In the genomic region with DNA sequence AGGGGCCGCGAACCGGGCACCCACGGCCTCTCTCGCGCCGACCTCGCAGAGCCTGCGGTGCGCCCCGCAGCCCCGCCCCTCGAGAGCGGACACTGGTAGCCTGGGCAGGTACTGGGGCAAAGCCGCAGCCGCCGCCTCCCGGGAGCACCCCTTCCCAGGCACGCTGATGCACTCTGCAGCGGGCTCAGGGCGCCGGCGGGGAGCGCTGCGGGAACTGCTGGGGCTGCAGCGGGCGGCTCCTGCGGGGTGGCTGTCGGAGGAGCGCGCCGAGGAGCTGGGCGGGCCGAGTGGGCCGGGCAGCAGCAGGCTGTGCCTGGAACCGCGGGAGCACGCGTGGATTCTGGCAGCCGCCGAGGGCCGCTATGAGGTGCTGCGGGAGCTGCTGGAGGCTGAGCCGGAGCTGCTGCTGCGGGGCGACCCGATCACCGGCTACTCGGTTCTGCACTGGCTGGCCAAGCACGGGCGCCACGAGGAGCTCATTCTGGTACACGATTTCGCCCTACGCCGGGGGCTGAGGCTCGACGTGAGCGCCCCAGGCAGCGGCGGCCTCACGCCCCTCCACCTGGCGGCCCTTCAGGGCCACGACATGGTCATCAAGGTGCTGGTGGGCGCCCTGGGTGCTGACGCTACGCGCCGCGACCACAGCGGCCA, we compare ENCODE assay signal across 9 cellular contexts. TPM values are rescaled to one million over a fixed set of nuclear protein-coding genes. Genes with fewer than 3 reads are reported as not detected.
DNase-seq lines count a peak whose midpoint lies in the region; ATAC-seq, FAIRE-seq and TF ChIP-seq lines count a peak whose summit lies in the region.
"Had no signal": no experiment of that assay in that cellular context is flagged by ENCODE, and none has a peak within 500 bp of the region (broad histone marks: within the 10 kb centered on the region; RNA-seq: fewer than 3 reads in every experiment).

No MANE protein-coding gene starts in this region.

- peak overlapping the region; percentile 88 for H3K4me2 ChIP-seq in GM12878 (ENCODE audit: control insufficient read depth, insufficient read depth)

- H3K9me3 ChIP-seq in ES-I3 (ENCODE audit: control insufficient read depth, insufficient read depth, low read length) (no peaks in the 10 kb centered on the region), Peyer's patch (no peaks in the 10 kb centered on the region), GM12878 (replicated peaks; ENCODE audit: control insufficient read depth, insufficient read depth, low read length) (no peaks in the 10 kb centered on the region; the same call in 2 of the 3 replicates)

- TF ChIP-seq RAD21 in GM12878 (IDR thresholded peaks at IDR 0.05; ENCODE audit: insufficient read depth, low read depth, low read length): no peak

- in situ Hi-C loops in GM12878 (cut with MboI): no loop called here

- 40% methylated on average over 59 of the region's 71 CpGs for WGBS in GM12878 (ENCODE audit: insufficient coverage, insufficient replicate concordance, low lambda C conversion rate, missing lambda C conversion rate)

- no peaks in the 10 kb centered on the region for H3K36me3 ChIP-seq in ES-I3 (ENCODE audit: insufficient read depth, low read length)
- H3K36me3 ChIP-seq in Peyer's patch: no peaks in the 10 kb centered on the region
- H3K36me3 ChIP-seq in GM12878 (ENCODE audit: control insufficient read depth in 2 of 2, insufficient read depth in 2 of 2, low read length in 1 of 2): no peaks in the 10 kb centered on the region

- H3K9ac ChIP-seq in ES-I3 (ENCODE audit: low read depth, low read length): peak overlapping the region; percentile 54
- peak overlapping the region; percentile 31; the same call in 1 of the 2 replicates for H3K9ac ChIP-seq in GM12878 (ENCODE audit: control insufficient read depth, insufficient read depth, low read length)

- peak overlapping the region; percentile 51 for H2AFZ ChIP-seq in GM12878 (ENCODE audit: control insufficient read depth, low read depth, low read length)

- H3K4me3 ChIP-seq in Peyer's patch: peak overlapping the region; percentile 56 to 66 (median 58)
- peak overlapping the region; percentile 64 for H3K4me3 ChIP-seq in GM12878

- BruUV-seq in GM12878 (replicated peaks; lab: Mats Ljungman, UMichigan): no TSS peak

- H3K79me2 ChIP-seq in GM12878 (ENCODE audit: control insufficient read depth, insufficient read depth, low read length): no peaks in the 10 kb centered on the region; the same call in none of the 2 replicates

- TF ChIP-seq EP300 in GM12878 (IDR thresholded peaks at IDR 0.05; ENCODE audit: borderline replicate concordance in 1 of 2, control insufficient read depth in 1 of 2, low read depth in 2 of 2, low read length in 2 of 2): no peak

- H3K4me1 Mint-ChIP-seq in stimulated activated effector memory CD8-positive, alpha-beta T cell treated with anti-CD3 and anti-CD28 coated beads, Interleukin-12 subunit alpha, Interleukin-12 subunit beta, amount 100 ng/mL, for 72 hours: peaks cover 39% of the 10 kb centered on the region

- FAIRE-seq in GM12878 (lab: Jason Lieb, UNC): no peak

- peaks cover 10% of the 10 kb centered on the region for H3K36me3 Mint-ChIP-seq in stimulated activated effector memory CD8-positive, alpha-beta T cell treated with anti-CD3 and anti-CD28 coated beads, Interleukin-12 subunit alpha, Interleukin-12 subunit beta, amount 100 ng/mL, for 72 hours

- POLR2A ChIA-PET in GM12878 (lab: Charles Lee): interaction anchor here (1.1 to 7.7 kb wide), 12 partner anchors 15 to 153 kb away, joined by 3 to 42 read pairs (median 4); a partner anchor contains a TSS

- H3K4me3 Mint-ChIP-seq in stimulated activated effector memory CD8-positive, alpha-beta T cell treated with anti-CD3 and anti-CD28 coated beads, Interleukin-12 subunit alpha, Interleukin-12 subunit beta, amount 100 ng/mL, for 72 hours: peak overlapping the region; percentile 73

- TF ChIP-seq POLR2A in Peyer's patch (IDR thresholded peaks at IDR 0.05) (peak; percentile 7 to 23), GM12878 (IDR thresholded peaks at IDR 0.05; ENCODE audit: low read depth, low read length) (no peak)

- no peaks in the 10 kb centered on the region for H3K27me3 ChIP-seq in Peyer's patch
- no peaks in the 10 kb centered on the region for H3K27me3 ChIP-seq in GM12878 (replicated peaks in 1 of 2; ENCODE audit: control insufficient read depth in 2 of 2, insufficient read depth in 2 of 2, low read length in 1 of 2)

- peak overlapping the region; percentile 75 to 95 (median 88) for H3K27ac ChIP-seq in Peyer's patch
- no peak overlapping the region for H3K27ac ChIP-seq in GM12878 (ENCODE audit: control insufficient read depth, insufficient read depth)

- TF ChIP-seq CTCF in Peyer's patch (IDR thresholded peaks at IDR 0.05) (peak in 1 of 6 experiments; percentile 1), GM12878 (IDR thresholded peaks at IDR 0.05 in 2 of 3, conservative IDR thresholded peaks at IDR 0.05 in 1 of 3; ENCODE audit: control insufficient read depth in 2 of 3, extremely low read depth in 1 of 3, insufficient read depth in 1 of 3, low read depth in 3 of 3, low read length in 3 of 3) (0 out of 6 replicates have a peak, but pooled peaks of 1 of the 3 experiments have one; percentile 8)

- H4K20me1 ChIP-seq in GM12878 (ENCODE audit: control insufficient read depth, insufficient read depth): no peaks in the 10 kb centered on the region

- no peaks in the 10 kb centered on the region for H3K9me3 Mint-ChIP-seq in stimulated activated effector memory CD8-positive, alpha-beta T cell treated with anti-CD3 and anti-CD28 coated beads, Interleukin-12 subunit alpha, Interleukin-12 subunit beta, amount 100 ng/mL, for 72 hours

- SMC1A ChIA-PET in GM12878 (lab: Charles Lee; ENCODE audit: uncharacterized antibody, unreplicated experiment): interaction anchor here (0.8 to 6.5 kb wide), 13 partner anchors 17 to 139 kb away, joined by 3 to 61 read pairs (median 4); a partner anchor contains a TSS

- H3K27ac Mint-ChIP-seq in stimulated activated effector memory CD8-positive, alpha-beta T cell treated with anti-CD3 and anti-CD28 coated beads, Interleukin-12 subunit alpha, Interleukin-12 subunit beta, amount 100 ng/mL, for 72 hours: no peak overlapping the region

- ATAC-seq in GM12878 (peak; percentile 9), HG02678 (IDR thresholded peaks at IDR 0.05; ENCODE audit: unreplicated experiment) (no peak)
- ATAC-seq in stimulated activated effector memory CD8-positive, alpha-beta T cell treated with anti-CD3 and anti-CD28 coated beads, Interleukin-12 subunit alpha, Interleukin-12 subunit beta, amount 100 ng/mL, for 72 hours: peak; percentile 41

- H3K4me1 ChIP-seq in ES-I3 (ENCODE audit: insufficient read depth, low read length) (peaks cover 25% of the 10 kb centered on the region), Peyer's patch (peaks cover 0 to 9% (median 9%) of the 10 kb centered on the region in 4 donors), GM12878 (ENCODE audit: control insufficient read depth, insufficient read depth, low read length) (peaks cover 44% of the 10 kb centered on the region)

- CTCF ChIA-PET in GM12878 (lab: Yijun Ruan, JAX): interaction anchor here (0.8 to 7.1 kb wide), 8 partner anchors 10 to 242 kb away, joined by 3 to 78 read pairs (median 7); a partner anchor contains a TSS

- RAD21 ChIA-PET in GM12878 (lab: Charles Lee; ENCODE audit: unreplicated experiment): interaction anchor here (0.7 to 12.8 kb wide), 14 partner anchors 16 to 155 kb away, joined by 3 to 128 read pairs (median 6); a partner anchor contains a TSS

- intact Hi-C loops in GM12878 (cut with micrococcal nuclease; ENCODE audit: unreplicated experiment): no loop called here

- peak; percentile 51 to 74 (median 70) for DNase-seq in Peyer's patch
- DNase-seq in GM12878 (ENCODE audit: low read depth, low spot score): no peak
- DNase-seq in kidney tubule cell (ENCODE audit: low spot score): peak; percentile 31
- DNase-seq in stimulated activated effector memory CD8-positive, alpha-beta T cell treated with anti-CD3 and anti-CD28 coated beads, Interleukin-12 subunit alpha, Interleukin-12 subunit beta, amount 100 ng/mL, for 72 hours (ENCODE audit: low spot score in 2 of 2): peak in 1 of 2 donors; percentile 55
- no peak for DNase-seq in mucosa of gallbladder (ENCODE audit: low spot score)
- no peak for DNase-seq in EL

RNA-seq across cellular contexts. Expression of a gene that starts 0.4 kb away (rescaled TPM):
- total RNA-seq in Peyer's patch (1 to 10 TPM in 3 of 4 donors, not detected in 1; 1.3 to 2.7 (median 2.5) TPM), GM12878 (2014; rRNA removed) (5.4 and 5.6 TPM in 2 replicates), GM12878 (2014; rRNA removed; fragmentation: Illumina TruSeq; extraction: Trizol) (1.5 and 1.6 TPM in 2 replicates), GM12878 (2021) (7.4 and 7.8 TPM in 2 replicates), mucosa of gallbladder (4.7 TPM)
- total RNA-seq in GM12878 (2013; cell fraction: nucleolus; rRNA removed): 3.8 and 5.0 TPM in 2 replicates
- polyA plus RNA-seq in GM12878 (2011; ENCODE audit: low read depth): not detected
- polyA plus RNA-seq in GM12878 (2011; rRNA removed) (1.3 and 2.2 TPM in 2 replicates), GM12878 (2014; fragmentation: Illumina TruSeq; extraction: Trizol) (0.41 and 1.4 TPM in 2 replicates), GM12878 (2014; fragmentation: Nextera tagmentation; extraction: Ambion mirVana) (under 1 TPM; 0.27 to 0.69 TPM), GM12878 (2014; rRNA removed) (5.7 and 6.1 TPM in 2 replicates), GM12878 (2016; fragmentation: Nextera tagmentation; extraction: Ambion mirVana) (1 to 10 TPM; 2.9 to 3.7 TPM)
- 2.3 and 3.7 TPM in 2 replicates for polyA plus RNA-seq in GM12878 (2011; cell fraction: cytosol; rRNA removed)
- polyA plus RNA-seq in GM12878 (2011; cell fraction: nucleus; rRNA removed): 2.3 TPM in 2 replicates
- polyA plus RNA-seq in GM12878 (2012): 1.0 and 2.8 TPM in 2 replicates
- polyA minus RNA-seq in GM12878 (2011; rRNA and poly(A)+ RNA removed): 0.37 and 1.6 TPM in 2 replicates
- polyA minus RNA-seq in GM12878 (2011; cell fraction: cytosol; rRNA and poly(A)+ RNA removed): 0.94 and 1.1 TPM in 2 replicates
- 0.67 and 1.1 TPM in 2 replicates for polyA minus RNA-seq in GM12878 (2011; cell fraction: nucleus; rRNA and poly(A)+ RNA removed)
- total RNA-seq: RPMI7951 had no signal

RNA-seq across cellular contexts. Expression of a gene that starts 32.6 kb away (rescaled TPM):
- total RNA-seq in Peyer's patch (1,000 to 10,000 TPM in 2 of 4 donors, 100 to 1,000 TPM in 2; 781 to 2,903 (median 945) TPM), GM12878 (2014; rRNA removed) (1,792 and 2,082 TPM in 2 replicates), GM12878 (2014; rRNA removed; fragmentation: Illumina TruSeq; extraction: Trizol) (3,753 and 4,112 TPM in 2 replicates), GM12878 (2021) (2,274 and 2,439 TPM in 2 replicates), mucosa of gallbladder (917 TPM)
- 298 and 461 TPM in 2 replicates for total RNA-seq in GM12878 (2013; cell fraction: nucleolus; rRNA removed)
- polyA plus RNA-seq in GM12878 (2011; ENCODE audit: low read depth): 4,793 TPM
- polyA plus RNA-seq in GM12878 (2011; rRNA removed) (4,235 and 5,931 TPM in 2 replicates), GM12878 (2014; fragmentation: Illumina TruSeq; extraction: Trizol) (6,541 and 7,422 TPM in 2 replicates), GM12878 (2014; fragmentation: Nextera tagmentation; extraction: Ambion mirVana) (1,000 to 10,000 TPM; 4,146 to 5,350 TPM), GM12878 (2014; rRNA removed) (2,881 and 3,581 TPM in 2 replicates), GM12878 (2016; fragmentation: Nextera tagmentation; extraction: Ambion mirVana) (1,000 to 10,000 TPM; 1,812 to 1,889 TPM)
- 2,324 and 2,798 TPM in 2 replicates for polyA plus RNA-seq in GM12878 (2011; cell fraction: cytosol; rRNA removed)
- 799 and 1,687 TPM in 2 replicates for polyA plus RNA-seq in GM12878 (2011; cell fraction: nucleus; rRNA removed)
- 9,814 and 10,250 TPM in 2 replicates for polyA plus RNA-seq in GM12878 (2012)
- 1,155 and 1,469 TPM in 2 replicates for polyA minus RNA-seq in GM12878 (2011; rRNA and poly(A)+ RNA removed)
- 295 and 328 TPM in 2 replicates for polyA minus RNA-seq in GM12878 (2011; cell fraction: cytosol; rRNA and poly(A)+ RNA removed)
- polyA minus RNA-seq in GM12878 (2011; cell fraction: nucleus; rRNA and poly(A)+ RNA removed): 71.3 and 90.8 TPM in 2 replicates

Comparison
In these comparisons a context has a peak if more than half of its experiments do, and no peak if none do; other contexts are left out.
1. DNase-seq: peak in Peyer's patch (3 of 3) and kidney tubule cell (single experiment); none in GM12878 (single experiment), mucosa of gallbladder (single experiment) and EL (single experiment).